In the genomic region with DNA sequence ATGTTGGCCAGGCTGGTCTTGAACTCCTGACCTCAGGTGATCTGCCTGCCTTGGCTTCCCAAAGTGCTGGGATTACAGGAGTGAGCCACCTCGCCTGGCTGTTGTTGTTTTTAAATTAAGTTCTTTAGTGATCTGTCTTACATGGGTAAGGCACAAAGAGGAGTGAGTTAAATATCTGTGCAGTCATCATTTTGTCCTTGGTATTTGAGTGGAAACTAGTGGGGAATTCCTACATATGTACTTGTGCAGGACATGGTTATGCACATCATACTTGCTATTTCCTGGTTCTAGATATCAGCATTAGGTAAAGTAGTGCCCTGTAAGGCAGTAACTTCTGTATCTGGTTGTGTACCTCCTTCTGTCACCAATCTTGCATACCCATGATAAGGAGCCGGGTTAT, we compare ENCODE assay signal across 1 cellular context.
TF ChIP-seq lines count a peak whose summit lies in the region.

No MANE protein-coding gene starts in this region.

TF ChIP-seq in GM23338, 12 proteins besides CTCF, POLR2A, EP300 and RAD21:
- no peak for TF ChIP-seq NANOG (IDR thresholded peaks at IDR 0.05; ENCODE audit: borderline replicate concordance)
- TF ChIP-seq, protein P1, sequence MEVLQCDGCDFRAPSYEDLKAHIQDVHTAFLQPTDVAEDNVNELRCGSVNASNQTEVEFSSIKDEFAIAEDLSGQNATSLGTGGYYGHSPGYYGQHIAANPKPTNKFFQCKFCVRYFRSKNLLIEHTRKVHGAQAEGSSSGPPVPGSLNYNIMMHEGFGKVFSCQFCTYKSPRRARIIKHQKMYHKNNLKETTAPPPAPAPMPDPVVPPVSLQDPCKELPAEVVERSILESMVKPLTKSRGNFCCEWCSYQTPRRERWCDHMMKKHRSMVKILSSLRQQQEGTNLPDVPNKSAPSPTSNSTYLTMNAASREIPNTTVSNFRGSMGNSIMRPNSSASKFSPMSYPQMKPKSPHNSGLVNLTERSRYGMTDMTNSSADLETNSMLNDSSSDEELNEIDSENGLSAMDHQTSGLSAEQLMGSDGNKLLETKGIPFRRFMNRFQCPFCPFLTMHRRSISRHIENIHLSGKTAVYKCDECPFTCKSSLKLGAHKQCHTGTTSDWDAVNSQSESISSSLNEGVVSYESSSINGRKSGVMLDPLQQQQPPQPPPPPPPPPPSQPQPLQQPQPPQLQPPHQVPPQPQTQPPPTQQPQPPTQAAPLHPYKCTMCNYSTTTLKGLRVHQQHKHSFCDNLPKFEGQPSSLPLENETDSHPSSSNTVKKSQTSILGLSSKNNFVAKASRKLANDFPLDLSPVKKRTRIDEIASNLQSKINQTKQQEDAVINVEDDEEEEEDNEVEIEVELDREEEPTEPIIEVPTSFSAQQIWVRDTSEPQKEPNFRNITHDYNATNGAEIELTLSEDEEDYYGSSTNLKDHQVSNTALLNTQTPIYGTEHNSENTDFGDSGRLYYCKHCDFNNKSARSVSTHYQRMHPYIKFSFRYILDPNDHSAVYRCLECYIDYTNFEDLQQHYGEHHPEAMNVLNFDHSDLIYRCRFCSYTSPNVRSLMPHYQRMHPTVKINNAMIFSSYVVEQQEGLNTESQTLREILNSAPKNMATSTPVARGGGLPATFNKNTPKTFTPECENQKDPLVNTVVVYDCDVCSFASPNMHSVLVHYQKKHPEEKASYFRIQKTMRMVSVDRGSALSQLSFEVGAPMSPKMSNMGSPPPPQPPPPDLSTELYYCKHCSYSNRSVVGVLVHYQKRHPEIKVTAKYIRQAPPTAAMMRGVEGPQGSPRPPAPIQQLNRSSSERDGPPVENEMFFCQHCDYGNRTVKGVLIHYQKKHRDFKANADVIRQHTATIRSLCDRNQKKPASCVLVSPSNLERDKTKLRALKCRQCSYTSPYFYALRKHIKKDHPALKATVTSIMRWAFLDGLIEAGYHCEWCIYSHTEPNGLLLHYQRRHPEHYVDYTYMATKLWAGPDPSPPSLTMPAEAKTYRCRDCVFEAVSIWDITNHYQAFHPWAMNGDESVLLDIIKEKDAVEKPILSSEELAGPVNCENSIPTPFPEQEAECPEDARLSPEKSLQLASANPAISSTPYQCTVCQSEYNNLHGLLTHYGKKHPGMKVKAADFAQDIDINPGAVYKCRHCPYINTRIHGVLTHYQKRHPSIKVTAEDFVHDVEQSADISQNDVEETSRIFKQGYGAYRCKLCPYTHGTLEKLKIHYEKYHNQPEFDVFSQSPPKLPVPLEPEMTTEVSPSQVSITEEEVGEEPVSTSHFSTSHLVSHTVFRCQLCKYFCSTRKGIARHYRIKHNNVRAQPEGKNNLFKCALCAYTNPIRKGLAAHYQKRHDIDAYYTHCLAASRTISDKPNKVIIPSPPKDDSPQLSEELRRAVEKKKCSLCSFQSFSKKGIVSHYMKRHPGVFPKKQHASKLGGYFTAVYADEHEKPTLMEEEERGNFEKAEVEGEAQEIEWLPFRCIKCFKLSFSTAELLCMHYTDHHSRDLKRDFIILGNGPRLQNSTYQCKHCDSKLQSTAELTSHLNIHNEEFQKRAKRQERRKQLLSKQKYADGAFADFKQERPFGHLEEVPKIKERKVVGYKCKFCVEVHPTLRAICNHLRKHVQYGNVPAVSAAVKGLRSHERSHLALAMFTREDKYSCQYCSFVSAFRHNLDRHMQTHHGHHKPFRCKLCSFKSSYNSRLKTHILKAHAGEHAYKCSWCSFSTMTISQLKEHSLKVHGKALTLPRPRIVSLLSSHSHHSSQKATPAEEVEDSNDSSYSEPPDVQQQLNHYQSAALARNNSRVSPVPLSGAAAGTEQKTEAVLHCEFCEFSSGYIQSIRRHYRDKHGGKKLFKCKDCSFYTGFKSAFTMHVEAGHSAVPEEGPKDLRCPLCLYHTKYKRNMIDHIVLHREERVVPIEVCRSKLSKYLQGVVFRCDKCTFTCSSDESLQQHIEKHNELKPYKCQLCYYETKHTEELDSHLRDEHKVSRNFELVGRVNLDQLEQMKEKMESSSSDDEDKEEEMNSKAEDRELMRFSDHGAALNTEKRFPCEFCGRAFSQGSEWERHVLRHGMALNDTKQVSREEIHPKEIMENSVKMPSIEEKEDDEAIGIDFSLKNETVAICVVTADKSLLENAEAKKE (CRISPR knock-in tag; IDR thresholded peaks at IDR 0.05) = no peak
- TF ChIP-seq, protein P2, sequence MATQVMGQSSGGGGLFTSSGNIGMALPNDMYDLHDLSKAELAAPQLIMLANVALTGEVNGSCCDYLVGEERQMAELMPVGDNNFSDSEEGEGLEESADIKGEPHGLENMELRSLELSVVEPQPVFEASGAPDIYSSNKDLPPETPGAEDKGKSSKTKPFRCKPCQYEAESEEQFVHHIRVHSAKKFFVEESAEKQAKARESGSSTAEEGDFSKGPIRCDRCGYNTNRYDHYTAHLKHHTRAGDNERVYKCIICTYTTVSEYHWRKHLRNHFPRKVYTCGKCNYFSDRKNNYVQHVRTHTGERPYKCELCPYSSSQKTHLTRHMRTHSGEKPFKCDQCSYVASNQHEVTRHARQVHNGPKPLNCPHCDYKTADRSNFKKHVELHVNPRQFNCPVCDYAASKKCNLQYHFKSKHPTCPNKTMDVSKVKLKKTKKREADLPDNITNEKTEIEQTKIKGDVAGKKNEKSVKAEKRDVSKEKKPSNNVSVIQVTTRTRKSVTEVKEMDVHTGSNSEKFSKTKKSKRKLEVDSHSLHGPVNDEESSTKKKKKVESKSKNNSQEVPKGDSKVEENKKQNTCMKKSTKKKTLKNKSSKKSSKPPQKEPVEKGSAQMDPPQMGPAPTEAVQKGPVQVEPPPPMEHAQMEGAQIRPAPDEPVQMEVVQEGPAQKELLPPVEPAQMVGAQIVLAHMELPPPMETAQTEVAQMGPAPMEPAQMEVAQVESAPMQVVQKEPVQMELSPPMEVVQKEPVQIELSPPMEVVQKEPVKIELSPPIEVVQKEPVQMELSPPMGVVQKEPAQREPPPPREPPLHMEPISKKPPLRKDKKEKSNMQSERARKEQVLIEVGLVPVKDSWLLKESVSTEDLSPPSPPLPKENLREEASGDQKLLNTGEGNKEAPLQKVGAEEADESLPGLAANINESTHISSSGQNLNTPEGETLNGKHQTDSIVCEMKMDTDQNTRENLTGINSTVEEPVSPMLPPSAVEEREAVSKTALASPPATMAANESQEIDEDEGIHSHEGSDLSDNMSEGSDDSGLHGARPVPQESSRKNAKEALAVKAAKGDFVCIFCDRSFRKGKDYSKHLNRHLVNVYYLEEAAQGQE (IDR thresholded peaks at IDR 0.05; ENCODE audit: unreplicated experiment) = no peak
- no peak for TF ChIP-seq EZH2phosphoT487 (IDR thresholded peaks at IDR 0.05; ENCODE audit: unreplicated experiment)
- no peak for TF ChIP-seq ZNF114 (CRISPR knock-in tag; IDR thresholded peaks at IDR 0.05)
- TF ChIP-seq, protein P3, sequence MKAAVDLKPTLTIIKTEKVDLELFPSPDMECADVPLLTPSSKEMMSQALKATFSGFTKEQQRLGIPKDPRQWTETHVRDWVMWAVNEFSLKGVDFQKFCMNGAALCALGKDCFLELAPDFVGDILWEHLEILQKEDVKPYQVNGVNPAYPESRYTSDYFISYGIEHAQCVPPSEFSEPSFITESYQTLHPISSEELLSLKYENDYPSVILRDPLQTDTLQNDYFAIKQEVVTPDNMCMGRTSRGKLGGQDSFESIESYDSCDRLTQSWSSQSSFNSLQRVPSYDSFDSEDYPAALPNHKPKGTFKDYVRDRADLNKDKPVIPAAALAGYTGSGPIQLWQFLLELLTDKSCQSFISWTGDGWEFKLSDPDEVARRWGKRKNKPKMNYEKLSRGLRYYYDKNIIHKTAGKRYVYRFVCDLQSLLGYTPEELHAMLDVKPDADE (IDR thresholded peaks at IDR 0.05) = no peak
- TF ChIP-seq ZNF331 (CRISPR knock-in tag; IDR thresholded peaks at IDR 0.05; ENCODE audit: low read depth) = no peak
- TF ChIP-seq POLR2AphosphoS5 (IDR thresholded peaks at IDR 0.05; ENCODE audit: low read depth) = no peak
- no peak for TF ChIP-seq STAT1 (IDR thresholded peaks at IDR 0.05; ENCODE audit: unreplicated experiment)
- TF ChIP-seq EZH2 (IDR thresholded peaks at IDR 0.05; ENCODE audit: low read depth, unreplicated experiment) = no peak
- TF ChIP-seq JUNB (IDR thresholded peaks at IDR 0.05; ENCODE audit: unreplicated experiment) = no peak
- TF ChIP-seq CREB1 (CRISPR knock-in tag; IDR thresholded peaks at IDR 0.05; ENCODE audit: low read depth) = no peak
